1 cellular context compared by ENCODE assay signal in the genomic region with DNA sequence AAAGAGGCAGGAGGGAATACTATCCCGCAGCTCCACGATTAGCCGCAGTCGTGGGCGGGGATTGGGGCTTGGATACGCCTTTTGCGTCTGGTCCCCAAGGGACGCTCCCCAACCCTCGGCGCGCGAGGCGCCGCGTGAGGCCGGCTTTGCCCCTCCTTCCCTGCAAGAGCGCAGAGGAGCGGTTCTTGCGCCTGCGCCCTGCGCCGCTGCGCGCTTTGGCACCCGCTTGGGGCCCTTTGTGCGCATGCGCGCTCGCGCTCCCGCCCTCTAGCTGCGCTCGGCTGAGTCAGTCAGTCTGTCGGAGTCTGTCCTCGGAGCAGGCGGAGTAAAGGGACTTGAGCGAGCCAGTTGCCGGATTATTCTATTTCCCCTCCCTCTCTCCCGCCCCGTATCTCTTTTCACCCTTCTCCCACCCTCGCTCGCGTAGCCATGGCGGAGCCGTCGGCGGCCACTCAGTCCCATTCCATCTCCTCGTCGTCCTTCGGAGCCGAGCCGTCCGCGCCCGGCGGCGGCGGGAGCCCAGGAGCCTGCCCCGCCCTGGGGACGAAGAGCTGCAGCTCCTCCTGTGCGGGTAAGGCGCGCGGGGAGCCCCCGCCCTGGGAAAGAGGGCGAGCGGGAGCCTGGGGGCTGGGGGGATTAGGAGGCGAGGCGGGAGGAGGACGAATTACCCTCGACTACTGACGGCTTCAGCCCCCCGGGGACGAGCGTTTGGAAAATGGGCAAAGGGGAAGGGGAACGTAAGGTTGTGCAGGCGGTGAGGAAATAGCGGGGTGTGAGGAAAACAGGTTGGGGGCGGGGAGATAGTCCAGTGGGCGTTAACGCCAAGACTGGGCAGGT.
TF ChIP-seq lines count a peak whose summit lies in the region.

A gene with protein sequence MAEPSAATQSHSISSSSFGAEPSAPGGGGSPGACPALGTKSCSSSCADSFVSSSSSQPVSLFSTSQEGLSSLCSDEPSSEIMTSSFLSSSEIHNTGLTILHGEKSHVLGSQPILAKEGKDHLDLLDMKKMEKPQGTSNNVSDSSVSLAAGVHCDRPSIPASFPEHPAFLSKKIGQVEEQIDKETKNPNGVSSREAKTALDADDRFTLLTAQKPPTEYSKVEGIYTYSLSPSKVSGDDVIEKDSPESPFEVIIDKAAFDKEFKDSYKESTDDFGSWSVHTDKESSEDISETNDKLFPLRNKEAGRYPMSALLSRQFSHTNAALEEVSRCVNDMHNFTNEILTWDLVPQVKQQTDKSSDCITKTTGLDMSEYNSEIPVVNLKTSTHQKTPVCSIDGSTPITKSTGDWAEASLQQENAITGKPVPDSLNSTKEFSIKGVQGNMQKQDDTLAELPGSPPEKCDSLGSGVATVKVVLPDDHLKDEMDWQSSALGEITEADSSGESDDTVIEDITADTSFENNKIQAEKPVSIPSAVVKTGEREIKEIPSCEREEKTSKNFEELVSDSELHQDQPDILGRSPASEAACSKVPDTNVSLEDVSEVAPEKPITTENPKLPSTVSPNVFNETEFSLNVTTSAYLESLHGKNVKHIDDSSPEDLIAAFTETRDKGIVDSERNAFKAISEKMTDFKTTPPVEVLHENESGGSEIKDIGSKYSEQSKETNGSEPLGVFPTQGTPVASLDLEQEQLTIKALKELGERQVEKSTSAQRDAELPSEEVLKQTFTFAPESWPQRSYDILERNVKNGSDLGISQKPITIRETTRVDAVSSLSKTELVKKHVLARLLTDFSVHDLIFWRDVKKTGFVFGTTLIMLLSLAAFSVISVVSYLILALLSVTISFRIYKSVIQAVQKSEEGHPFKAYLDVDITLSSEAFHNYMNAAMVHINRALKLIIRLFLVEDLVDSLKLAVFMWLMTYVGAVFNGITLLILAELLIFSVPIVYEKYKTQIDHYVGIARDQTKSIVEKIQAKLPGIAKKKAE (plus strand): TSS at position 293 of the 837 bp plus-strand sequence. CDS start 137 bp downstream, at position 430.

TF ChIP-seq in HepG2, 621 proteins besides CTCF, POLR2A, EP300 and RAD21 (continued from another document and continues in another):
- TF ChIP-seq ZNF407 (CRISPR knock-in tag; IDR thresholded peaks at IDR 0.05; ENCODE audit: not compliant biosample characterization) = peak; percentile 64
- peak; percentile 69 for TF ChIP-seq NRL (CRISPR knock-in tag; IDR thresholded peaks at IDR 0.05; ENCODE audit: borderline replicate concordance)
- peak; percentile 45; the same call in 1 of the 2 replicates for TF ChIP-seq MAFG (CRISPR knock-in tag; IDR thresholded peaks at IDR 0.05)
- TF ChIP-seq, protein P1, sequence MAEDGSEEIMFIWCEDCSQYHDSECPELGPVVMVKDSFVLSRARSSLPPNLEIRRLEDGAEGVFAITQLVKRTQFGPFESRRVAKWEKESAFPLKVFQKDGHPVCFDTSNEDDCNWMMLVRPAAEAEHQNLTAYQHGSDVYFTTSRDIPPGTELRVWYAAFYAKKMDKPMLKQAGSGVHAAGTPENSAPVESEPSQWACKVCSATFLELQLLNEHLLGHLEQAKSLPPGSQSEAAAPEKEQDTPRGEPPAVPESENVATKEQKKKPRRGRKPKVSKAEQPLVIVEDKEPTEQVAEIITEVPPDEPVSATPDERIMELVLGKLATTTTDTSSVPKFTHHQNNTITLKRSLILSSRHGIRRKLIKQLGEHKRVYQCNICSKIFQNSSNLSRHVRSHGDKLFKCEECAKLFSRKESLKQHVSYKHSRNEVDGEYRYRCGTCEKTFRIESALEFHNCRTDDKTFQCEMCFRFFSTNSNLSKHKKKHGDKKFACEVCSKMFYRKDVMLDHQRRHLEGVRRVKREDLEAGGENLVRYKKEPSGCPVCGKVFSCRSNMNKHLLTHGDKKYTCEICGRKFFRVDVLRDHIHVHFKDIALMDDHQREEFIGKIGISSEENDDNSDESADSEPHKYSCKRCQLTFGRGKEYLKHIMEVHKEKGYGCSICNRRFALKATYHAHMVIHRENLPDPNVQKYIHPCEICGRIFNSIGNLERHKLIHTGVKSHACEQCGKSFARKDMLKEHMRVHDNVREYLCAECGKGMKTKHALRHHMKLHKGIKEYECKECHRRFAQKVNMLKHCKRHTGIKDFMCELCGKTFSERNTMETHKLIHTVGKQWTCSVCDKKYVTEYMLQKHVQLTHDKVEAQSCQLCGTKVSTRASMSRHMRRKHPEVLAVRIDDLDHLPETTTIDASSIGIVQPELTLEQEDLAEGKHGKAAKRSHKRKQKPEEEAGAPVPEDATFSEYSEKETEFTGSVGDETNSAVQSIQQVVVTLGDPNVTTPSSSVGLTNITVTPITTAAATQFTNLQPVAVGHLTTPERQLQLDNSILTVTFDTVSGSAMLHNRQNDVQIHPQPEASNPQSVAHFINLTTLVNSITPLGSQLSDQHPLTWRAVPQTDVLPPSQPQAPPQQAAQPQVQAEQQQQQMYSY (CRISPR knock-in tag; IDR thresholded peaks at IDR 0.05) = no peak
- TF ChIP-seq ZBTB7A (CRISPR knock-in tag; IDR thresholded peaks at IDR 0.05) = peak; percentile 34; the same call in 1 of the 2 replicates
- TF ChIP-seq ZNF496 (CRISPR knock-in tag; IDR thresholded peaks at IDR 0.05; ENCODE audit: insufficient replicate concordance) = no peak
- TF ChIP-seq, protein P2, sequence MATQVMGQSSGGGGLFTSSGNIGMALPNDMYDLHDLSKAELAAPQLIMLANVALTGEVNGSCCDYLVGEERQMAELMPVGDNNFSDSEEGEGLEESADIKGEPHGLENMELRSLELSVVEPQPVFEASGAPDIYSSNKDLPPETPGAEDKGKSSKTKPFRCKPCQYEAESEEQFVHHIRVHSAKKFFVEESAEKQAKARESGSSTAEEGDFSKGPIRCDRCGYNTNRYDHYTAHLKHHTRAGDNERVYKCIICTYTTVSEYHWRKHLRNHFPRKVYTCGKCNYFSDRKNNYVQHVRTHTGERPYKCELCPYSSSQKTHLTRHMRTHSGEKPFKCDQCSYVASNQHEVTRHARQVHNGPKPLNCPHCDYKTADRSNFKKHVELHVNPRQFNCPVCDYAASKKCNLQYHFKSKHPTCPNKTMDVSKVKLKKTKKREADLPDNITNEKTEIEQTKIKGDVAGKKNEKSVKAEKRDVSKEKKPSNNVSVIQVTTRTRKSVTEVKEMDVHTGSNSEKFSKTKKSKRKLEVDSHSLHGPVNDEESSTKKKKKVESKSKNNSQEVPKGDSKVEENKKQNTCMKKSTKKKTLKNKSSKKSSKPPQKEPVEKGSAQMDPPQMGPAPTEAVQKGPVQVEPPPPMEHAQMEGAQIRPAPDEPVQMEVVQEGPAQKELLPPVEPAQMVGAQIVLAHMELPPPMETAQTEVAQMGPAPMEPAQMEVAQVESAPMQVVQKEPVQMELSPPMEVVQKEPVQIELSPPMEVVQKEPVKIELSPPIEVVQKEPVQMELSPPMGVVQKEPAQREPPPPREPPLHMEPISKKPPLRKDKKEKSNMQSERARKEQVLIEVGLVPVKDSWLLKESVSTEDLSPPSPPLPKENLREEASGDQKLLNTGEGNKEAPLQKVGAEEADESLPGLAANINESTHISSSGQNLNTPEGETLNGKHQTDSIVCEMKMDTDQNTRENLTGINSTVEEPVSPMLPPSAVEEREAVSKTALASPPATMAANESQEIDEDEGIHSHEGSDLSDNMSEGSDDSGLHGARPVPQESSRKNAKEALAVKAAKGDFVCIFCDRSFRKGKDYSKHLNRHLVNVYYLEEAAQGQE (IDR thresholded peaks at IDR 0.05; ENCODE audit: borderline replicate concordance in 1 of 2, low read depth in 1 of 2, low read length in 2 of 2) = 0 out of 4 replicates have a peak, but pooled peaks of 1 of the 2 experiments have one; percentile 33
- TF ChIP-seq SOX5 (CRISPR knock-in tag; IDR thresholded peaks at IDR 0.05; ENCODE audit: borderline replicate concordance) = peak; percentile 24; the same call in 1 of the 2 replicates
- TF ChIP-seq, protein P3, sequence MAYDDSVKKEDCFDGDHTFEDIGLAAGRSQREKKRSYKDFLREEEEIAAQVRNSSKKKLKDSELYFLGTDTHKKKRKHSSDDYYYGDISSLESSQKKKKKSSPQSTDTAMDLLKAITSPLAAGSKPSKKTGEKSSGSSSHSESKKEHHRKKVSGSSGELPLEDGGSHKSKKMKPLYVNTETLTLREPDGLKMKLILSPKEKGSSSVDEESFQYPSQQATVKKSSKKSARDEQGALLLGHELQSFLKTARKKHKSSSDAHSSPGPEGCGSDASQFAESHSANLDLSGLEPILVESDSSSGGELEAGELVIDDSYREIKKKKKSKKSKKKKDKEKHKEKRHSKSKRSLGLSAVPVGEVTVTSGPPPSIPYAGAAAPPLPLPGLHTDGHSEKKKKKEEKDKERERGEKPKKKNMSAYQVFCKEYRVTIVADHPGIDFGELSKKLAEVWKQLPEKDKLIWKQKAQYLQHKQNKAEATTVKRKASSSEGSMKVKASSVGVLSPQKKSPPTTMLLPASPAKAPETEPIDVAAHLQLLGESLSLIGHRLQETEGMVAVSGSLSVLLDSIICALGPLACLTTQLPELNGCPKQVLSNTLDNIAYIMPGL (CRISPR knock-in tag; IDR thresholded peaks at IDR 0.05; ENCODE audit: borderline replicate concordance in 1 of 2, low read depth in 1 of 2) = peak; percentile 80 to 88; a peak in 3 of 4 replicates
- TF ChIP-seq ZNF3 (CRISPR knock-in tag; IDR thresholded peaks at IDR 0.05) = 0 out of 2 replicates have a peak, but pooled peaks have one; percentile 39
- TF ChIP-seq ZNF772 (CRISPR knock-in tag; IDR thresholded peaks at IDR 0.05) = peak; percentile 36; the same call in 1 of the 2 replicates
- TF ChIP-seq HOXD1 (CRISPR knock-in tag; IDR thresholded peaks at IDR 0.05) = peak; percentile 35; the same call in 1 of the 2 replicates
- TF ChIP-seq, protein P4, sequence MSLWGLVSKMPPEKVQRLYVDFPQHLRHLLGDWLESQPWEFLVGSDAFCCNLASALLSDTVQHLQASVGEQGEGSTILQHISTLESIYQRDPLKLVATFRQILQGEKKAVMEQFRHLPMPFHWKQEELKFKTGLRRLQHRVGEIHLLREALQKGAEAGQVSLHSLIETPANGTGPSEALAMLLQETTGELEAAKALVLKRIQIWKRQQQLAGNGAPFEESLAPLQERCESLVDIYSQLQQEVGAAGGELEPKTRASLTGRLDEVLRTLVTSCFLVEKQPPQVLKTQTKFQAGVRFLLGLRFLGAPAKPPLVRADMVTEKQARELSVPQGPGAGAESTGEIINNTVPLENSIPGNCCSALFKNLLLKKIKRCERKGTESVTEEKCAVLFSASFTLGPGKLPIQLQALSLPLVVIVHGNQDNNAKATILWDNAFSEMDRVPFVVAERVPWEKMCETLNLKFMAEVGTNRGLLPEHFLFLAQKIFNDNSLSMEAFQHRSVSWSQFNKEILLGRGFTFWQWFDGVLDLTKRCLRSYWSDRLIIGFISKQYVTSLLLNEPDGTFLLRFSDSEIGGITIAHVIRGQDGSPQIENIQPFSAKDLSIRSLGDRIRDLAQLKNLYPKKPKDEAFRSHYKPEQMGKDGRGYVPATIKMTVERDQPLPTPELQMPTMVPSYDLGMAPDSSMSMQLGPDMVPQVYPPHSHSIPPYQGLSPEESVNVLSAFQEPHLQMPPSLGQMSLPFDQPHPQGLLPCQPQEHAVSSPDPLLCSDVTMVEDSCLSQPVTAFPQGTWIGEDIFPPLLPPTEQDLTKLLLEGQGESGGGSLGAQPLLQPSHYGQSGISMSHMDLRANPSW (CRISPR knock-in tag; IDR thresholded peaks at IDR 0.05; ENCODE audit: borderline replicate concordance) = 0 out of 2 replicates have a peak, but pooled peaks have one; percentile 8
- peak; percentile 82 for TF ChIP-seq ZNF777 (CRISPR knock-in tag; IDR thresholded peaks at IDR 0.05)
- no peak for TF ChIP-seq PHF5A (CRISPR knock-in tag; IDR thresholded peaks at IDR 0.05; ENCODE audit: low read depth, unreplicated experiment)
- peak; percentile 23; the same call in 1 of the 2 replicates for TF ChIP-seq ZBTB20 (CRISPR knock-in tag; IDR thresholded peaks at IDR 0.05; ENCODE audit: borderline replicate concordance, low read depth)
- peak; percentile 21; the same call in 1 of the 2 replicates for TF ChIP-seq HDAC2 (CRISPR knock-in tag; IDR thresholded peaks at IDR 0.05)
- TF ChIP-seq ZNF782 (CRISPR knock-in tag; IDR thresholded peaks at IDR 0.05; ENCODE audit: borderline replicate concordance) = peak; percentile 86; the same call in 1 of the 2 replicates
- peak; percentile 43; the same call in 1 of the 2 replicates for TF ChIP-seq PHF20 (CRISPR knock-in tag; IDR thresholded peaks at IDR 0.05)
- TF ChIP-seq ERF (CRISPR knock-in tag; IDR thresholded peaks at IDR 0.05) = peak; percentile 47; the same call in 1 of the 2 replicates
